In genomic region chr17:12979255-12979654, GRCh38 we compare ENCODE assay signal across 22 cellular contexts.
"Had no signal": no experiment of that assay in that cellular context is flagged by ENCODE, and none has a peak within 500 bp of the region (broad histone marks: within the 10 kb centered on the region; RNA-seq: fewer than 3 reads in every experiment).

No MANE protein-coding gene starts in this region.

- DNase-seq: Kasumi-1, KG1, MM.1S, NCI-H1092 treated with DMSO at 0.1 percent for 48 hours, NCI-H1436, NCI-H187, NCI-H2029, NCI-H2081 treated with DMSO at 0.1 percent for 48 hours, NCI-H2171, NCI-H226, NCI-H446, NCI-H510A, NCI-H524 treated with DMSO at 0.1 percent for 48 hours, NCI-H69, NCI-H774, RPMI8226, SHP77, SJCRH30 had no signal

- H3K36me3 ChIP-seq: SJCRH30 had no signal

- FAIRE-seq: HTR-8/SVneo, RCC 7860 had no signal

- ATAC-seq: SK-N-SH treated with all-trans-retinoic acid at 6 μM for 48 hours had no signal

- H3K4me1 ChIP-seq: SJCRH30 had no signal

- H3K4me3 ChIP-seq: SJCRH30 had no signal

- H3K9me3 ChIP-seq: SJCRH30 had no signal

- H3K27ac ChIP-seq: HL-60, SJCRH30 had no signal
